14 cellular contexts compared by ENCODE assay signal in the genomic region with DNA sequence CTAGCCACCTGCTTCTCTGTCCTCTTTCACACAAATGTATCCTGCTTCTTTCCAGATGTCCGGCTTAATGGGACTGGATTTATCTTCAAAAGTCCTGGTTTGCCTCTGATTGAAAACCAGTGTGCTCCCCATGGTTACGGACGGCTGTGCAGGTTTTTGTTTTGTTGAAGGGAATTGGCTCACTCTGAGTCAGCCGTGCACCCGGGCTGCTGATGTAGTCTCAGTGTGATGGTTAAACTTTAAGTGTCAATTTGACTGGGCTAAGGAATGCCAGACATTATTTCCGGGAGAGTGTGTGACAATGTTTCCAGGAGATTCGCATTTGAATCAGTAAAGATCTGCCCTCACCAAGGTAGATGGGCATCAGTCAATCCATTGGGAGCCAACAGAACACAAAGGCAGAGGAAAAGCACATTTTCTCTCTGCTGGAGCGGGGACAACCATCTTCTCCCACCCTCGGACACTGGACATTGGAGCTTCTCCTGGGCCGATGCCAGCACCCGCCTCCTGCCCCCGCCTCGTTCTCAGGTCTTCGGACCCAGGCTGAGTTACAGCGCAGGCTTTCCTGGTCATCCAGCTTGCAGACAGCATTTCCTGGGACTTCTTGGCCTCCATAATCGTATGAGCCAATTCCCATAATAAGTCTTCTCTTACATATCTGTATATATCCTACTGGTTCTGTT.
DNase-seq lines count a peak whose midpoint lies in the region; ATAC-seq and TF ChIP-seq lines count a peak whose summit lies in the region.
"Had no signal": no experiment of that assay in that cellular context is flagged by ENCODE, and none has a peak within 500 bp of the region (broad histone marks: within the 10 kb centered on the region; RNA-seq: fewer than 3 reads in every experiment).

No MANE protein-coding gene starts in this region.

- peaks cover 23% of the 10 kb centered on the region for H3K4me1 ChIP-seq in upper lobe of right lung

- no peak for ATAC-seq in activated CD4-positive, CD25-positive, alpha-beta regulatory T cell treated with anti-CD3 and anti-CD28 coated beads, Interleukin-2, amount 50 U/mL, for 24 hours
- no peak for ATAC-seq in upper lobe of right lung
- no peak for ATAC-seq in GM18858 (IDR thresholded peaks at IDR 0.05; ENCODE audit: unreplicated experiment)
- ATAC-seq: stimulated activated naive CD8-positive, alpha-beta T cell treated with anti-CD3 and anti-CD28 coated beads, Interleukin-15, amount 100 ng/mL, for 72 hours; T-helper 17 cell had no signal

- H3K4me3 ChIP-seq in upper lobe of right lung = no peak overlapping the region

- H3K4me1 Mint-ChIP-seq in chondrocyte (ENCODE audit: low read depth) = peaks cover 51% of the 10 kb centered on the region

- H3K36me3 ChIP-seq in upper lobe of right lung = no peaks in the 10 kb centered on the region

- H3K27me3 Mint-ChIP-seq in chondrocyte (ENCODE audit: low read depth) = no peaks in the 10 kb centered on the region

- H3K27me3 ChIP-seq in upper lobe of right lung = no peaks in the 10 kb centered on the region

- H3K36me3 Mint-ChIP-seq in chondrocyte (ENCODE audit: low read depth) = no peaks in the 10 kb centered on the region

- TF ChIP-seq CTCF in chondrocyte (IDR thresholded peaks at IDR 0.05) (no peak), upper lobe of right lung (IDR thresholded peaks at IDR 0.05) (no peak)

- no peak overlapping the region for H3K27ac ChIP-seq in upper lobe of right lung
- H3K27ac ChIP-seq: KMS-11 had no signal

- intact Hi-C loops in upper lobe of right lung (cut with DNase I) = no loop called here

- H3K9me3 ChIP-seq in upper lobe of right lung = no peaks in the 10 kb centered on the region

- H3K27ac Mint-ChIP-seq in chondrocyte (ENCODE audit: unreplicated experiment) = peak overlapping the region; percentile 97
- H3K27ac Mint-ChIP-seq: dendritic cell treated with granulocyte-macrophage colony-stimulating factor and Interleukin-4, amounts not matched to agents 40 ng/mL and 50 ng/mL, for 4 days; T-helper 17 cell had no signal

- peak; percentile 15 for DNase-seq in activated CD4-positive, CD25-positive, alpha-beta regulatory T cell treated with anti-CD3 and anti-CD28 coated beads, Interleukin-2, amount 50 U/mL, for 72 hours
- DNase-seq in chondrocyte (ENCODE audit: low spot score) (no peak), left kidney (ENCODE audit: low read depth, low spot score) (peak; percentile 39), upper lobe of right lung (peak; percentile 19), NCI-H146 (lab: John Stamatoyannopoulos, UW) (no peak), T-helper 9 cell (no peak)
- DNase-seq: 8988T; kidney; stimulated activated naive CD8-positive, alpha-beta T cell treated with anti-CD3 and anti-CD28 coated beads, Interleukin-15, amount 100 ng/mL, for 72 hours; T-helper 17 cell had no signal

- no peaks in the 10 kb centered on the region for H3K9me3 Mint-ChIP-seq in chondrocyte (ENCODE audit: low read depth)
- H3K9me3 Mint-ChIP-seq: dendritic cell treated with granulocyte-macrophage colony-stimulating factor and Interleukin-4, amounts not matched to agents 40 ng/mL and 50 ng/mL, for 4 days; stimulated activated naive CD8-positive, alpha-beta T cell treated with anti-CD3 and anti-CD28 coated beads, Interleukin-15, amount 100 ng/mL, for 72 hours had no signal

- peak overlapping the region; percentile 1 for H3K4me3 Mint-ChIP-seq in chondrocyte (ENCODE audit: unreplicated experiment)
- H3K4me3 Mint-ChIP-seq: dendritic cell treated with granulocyte-macrophage colony-stimulating factor and Interleukin-4, amounts not matched to agents 40 ng/mL and 50 ng/mL, for 4 days; stimulated activated naive CD8-positive, alpha-beta T cell treated with anti-CD3 and anti-CD28 coated beads, Interleukin-15, amount 100 ng/mL, for 72 hours had no signal

Comparison
In these comparisons a context has a peak if more than half of its experiments do, and no peak if none do; other contexts are left out.
1. DNase-seq: peak in activated CD4-positive, CD25-positive, alpha-beta regulatory T cell treated with anti-CD3 and anti-CD28 coated beads, Interleukin-2, amount 50 U/mL, for 72 hours (single experiment), left kidney (single experiment) and upper lobe of right lung (single experiment); none in chondrocyte (single experiment), NCI-H146 (single experiment) and T-helper 9 cell (single experiment).